1 cellular context compared by ENCODE assay signal in genomic region chr11:17777726-17778091, GRCh38.
TF ChIP-seq lines count a peak whose summit lies in the region.

No MANE protein-coding gene starts in this region.

TF ChIP-seq in HepG2, 621 proteins besides CTCF, POLR2A, EP300 and RAD21:
- no peak for TF ChIP-seq SMARCC2 (IDR thresholded peaks at IDR 0.05)
- TF ChIP-seq SRF (IDR thresholded peaks at IDR 0.05; ENCODE audit: low read depth, low read length): no peak
- TF ChIP-seq AHR (CRISPR knock-in tag; IDR thresholded peaks at IDR 0.05): no peak
- TF ChIP-seq MNT (IDR thresholded peaks at IDR 0.05): peak; percentile 90
- TF ChIP-seq ZNF335 (CRISPR knock-in tag; IDR thresholded peaks at IDR 0.05): no peak
